10 cellular contexts compared by ENCODE assay signal in genomic region chr2:204538179-204539009, GRCh38. TPM values are rescaled to one million over a fixed set of nuclear protein-coding genes. Genes with fewer than 3 reads are reported as not detected.
A peak's percentile ranks its signal among the peaks of the same experiment; 100 is the strongest.
DNase-seq lines count a peak whose midpoint lies in the region; ATAC-seq, FAIRE-seq and TF ChIP-seq lines count a peak whose summit lies in the region.
"Had no signal": no experiment of that assay in that cellular context is flagged by ENCODE, and none has a peak within 500 bp of the region (broad histone marks: within the 10 kb centered on the region; RNA-seq: fewer than 3 reads in every experiment).

No MANE protein-coding gene starts in this region.

- H3K4me3 ChIP-seq in BJ (ENCODE audit: low read depth, low read length) (peak overlapping the region; percentile 17; the same call in 1 of the 2 replicates), brain microvascular endothelial cell (ENCODE audit: low read depth, low read length) (peak overlapping the region; percentile 29), muscle layer of colon (ENCODE audit: low read depth in 1 of 2, low read length in 2 of 2) (peak overlapping the region; percentile 7 to 13), aorta (ENCODE audit: low read length in 2 of 2) (no peak overlapping the region)

- no peaks in the 10 kb centered on the region for H3K36me3 ChIP-seq in BJ (ENCODE audit: control insufficient read depth, insufficient read depth, low read length)
- H3K36me3 ChIP-seq in brain microvascular endothelial cell (replicated peaks) = no peaks in the 10 kb centered on the region
- no peaks in the 10 kb centered on the region for H3K36me3 ChIP-seq in muscle layer of colon (ENCODE audit: insufficient read depth, low read length)
- H3K36me3 ChIP-seq in aorta (ENCODE audit: control insufficient read depth in 1 of 2, insufficient read depth in 2 of 2, low read length in 1 of 2) = no peaks in the 10 kb centered on the region

- in situ Hi-C loops in brain microvascular endothelial cell (cut with HindIII; ENCODE audit: low pct_ligation_motif_present, low sequenced_read_pairs) = no loop called here

- TF ChIP-seq POLR2A in GM12891 (IDR thresholded peaks at IDR 0.05; ENCODE audit: low read depth, low read length) = no peak

- CTCF ChIA-PET in BJ (lab: Yijun Ruan, JAX) = no interaction called here

- intact Hi-C loops in aorta (cut with DNase I) = no loop called here

- no peak for FAIRE-seq in GM12891 (lab: Jason Lieb, UNC)

- TF ChIP-seq EP300 in Ishikawa (IDR thresholded peaks at IDR 0.05; ENCODE audit: borderline replicate concordance) = peak; percentile 49; the same call in 1 of the 2 replicates

- no peak for TF ChIP-seq RAD21 in Ishikawa (IDR thresholded peaks at IDR 0.05; ENCODE audit: low read depth)

- H3K4me1 ChIP-seq in muscle layer of colon (ENCODE audit: insufficient read depth, low read length) = peaks cover 19% of the 10 kb centered on the region
- no peaks in the 10 kb centered on the region for H3K4me1 ChIP-seq in aorta (ENCODE audit: control insufficient read depth in 1 of 2, insufficient read depth in 2 of 2, low read length in 2 of 2)

- H3K9ac ChIP-seq in muscle layer of colon (ENCODE audit: low read length) = peak overlapping the region; percentile 6

- no peaks in the 10 kb centered on the region for H3K9me3 ChIP-seq in muscle layer of colon (ENCODE audit: low read length)
- no peaks in the 10 kb centered on the region for H3K9me3 ChIP-seq in aorta (ENCODE audit: control insufficient read depth, low read length)

- no peak for ATAC-seq in aorta (ENCODE audit: low FRiP score)
- no peak for ATAC-seq in esophagus mucosa
- ATAC-seq in GM19397 (IDR thresholded peaks at IDR 0.05; ENCODE audit: unreplicated experiment) = no peak

- H3K27ac ChIP-seq in brain microvascular endothelial cell = peak overlapping the region; percentile 66
- H3K27ac ChIP-seq in muscle layer of colon (ENCODE audit: low read depth, low read length) = peak overlapping the region; percentile 43
- H3K27ac ChIP-seq in aorta (ENCODE audit: low read depth in 1 of 2, low read length in 2 of 2) = no peak overlapping the region

- DNase-seq in BJ (ENCODE audit: low read depth) (no peak), brain microvascular endothelial cell (peak; percentile 41), aorta (no peak), GM12891 (ENCODE audit: insufficient read length, low spot score) (no peak)
- DNase-seq: effector CD8-positive, alpha-beta T cell; SHP77 had no signal

- POLR2A ChIA-PET in BJ (lab: Charles Lee) = no interaction called here

- TF ChIP-seq CTCF in BJ (IDR thresholded peaks at IDR 0.05; ENCODE audit: insufficient read depth, low read depth, low read length) (no peak), brain microvascular endothelial cell (IDR thresholded peaks at IDR 0.05; ENCODE audit: low read depth, low read length, missing control alignments) (no peak)

- no peaks in the 10 kb centered on the region for H3K27me3 ChIP-seq in BJ (ENCODE audit: control insufficient read depth, insufficient read depth, low read length)
- no peaks in the 10 kb centered on the region for H3K27me3 ChIP-seq in brain microvascular endothelial cell (replicated peaks)
- no peaks in the 10 kb centered on the region for H3K27me3 ChIP-seq in muscle layer of colon (ENCODE audit: control insufficient read depth in 1 of 2, insufficient read depth in 2 of 2, low read length in 2 of 2)
- H3K27me3 ChIP-seq in aorta (ENCODE audit: control insufficient read depth in 1 of 2, insufficient read depth in 2 of 2, low read length in 1 of 2) = no peaks in the 10 kb centered on the region

- WGBS in aorta, 2 donors = 61% methylated on average over 10 of the region's 10 CpGs

TF ChIP-seq in Ishikawa, 13 proteins besides CTCF, POLR2A, EP300 and RAD21 (continues in another document):
- peak; percentile 20; the same call in 1 of the 2 replicates for TF ChIP-seq TEAD4 (IDR thresholded peaks at IDR 0.05)
- peak; percentile 35; the same call in 1 of the 2 replicates for TF ChIP-seq NFIC (IDR thresholded peaks at IDR 0.05)
- TF ChIP-seq CEBPB (IDR thresholded peaks at IDR 0.05) = 0 out of 2 replicates have a peak, but pooled peaks have one; percentile 39
- TF ChIP-seq ZBTB7A (IDR thresholded peaks at IDR 0.05; ENCODE audit: low read depth) = no peak
- TF ChIP-seq CREB1 (IDR thresholded peaks at IDR 0.05; ENCODE audit: low read depth) = no peak
- no peak for TF ChIP-seq FOXM1 (IDR thresholded peaks at IDR 0.05; ENCODE audit: borderline replicate concordance, low read depth)
- peak; percentile 57; the same call in 1 of the 2 replicates for TF ChIP-seq TCF12 (IDR thresholded peaks at IDR 0.05; ENCODE audit: low read depth)
- no peak for TF ChIP-seq REST (IDR thresholded peaks at IDR 0.05; ENCODE audit: low read depth)
- no peak for TF ChIP-seq MAX (IDR thresholded peaks at IDR 0.05)

TF ChIP-seq in GM12891, 5 proteins besides CTCF, POLR2A, EP300 and RAD21:
- TF ChIP-seq PAX5 (IDR thresholded peaks at IDR 0.05; ENCODE audit: insufficient read depth, low read length, severe bottlenecking) (no peak), TAF1 (IDR thresholded peaks at IDR 0.05; ENCODE audit: low read depth, low read length) (no peak), SPI1 (IDR thresholded peaks at IDR 0.05; ENCODE audit: low read depth, low read length) (no peak), POU2F2 (IDR thresholded peaks at IDR 0.05; ENCODE audit: low read depth, low read length) (no peak), POLR2AphosphoS5 (IDR thresholded peaks at IDR 0.05; ENCODE audit: low read depth, low read length) (no peak)

RNA-seq across cellular contexts. Expression of gene PARD3B, which starts 6.9 kb away (rescaled TPM):
- 7.1 and 10.2 TPM in 2 replicates for polyA plus RNA-seq in BJ (2011; rRNA removed)
- 25.6 and 26.3 TPM in 2 replicates for polyA minus RNA-seq in BJ (2011; rRNA and poly(A)+ RNA removed)
- total RNA-seq in aorta = 10 to 100 TPM; 36.7 to 50.9 TPM
- 1 to 10 TPM; 6.8 to 8.4 TPM for polyA plus RNA-seq in aorta
- polyA plus RNA-seq in GM12891 (2012; ENCODE audit: low read depth, missing spikeins) = not detected
- 4.3 TPM for total RNA-seq in esophagus mucosa

Comparison
In these comparisons a context has a peak if more than half of its experiments do, and no peak if none do; other contexts are left out.
1. H3K4me3 ChIP-seq: peak in BJ (single experiment), brain microvascular endothelial cell (single experiment) and muscle layer of colon (2 of 2); none in aorta (0 of 2).
2. H3K27ac ChIP-seq: peak in brain microvascular endothelial cell (single experiment) and muscle layer of colon (single experiment); none in aorta (0 of 2).